ENCODE assay signal across 18 cellular contexts in genomic region chr5:19256036-19256435, GRCh38.
DNase-seq lines count a peak whose midpoint lies in the region; ATAC-seq, FAIRE-seq and TF ChIP-seq lines count a peak whose summit lies in the region.
"Had no signal": no experiment of that assay in that cellular context is flagged by ENCODE, and none has a peak within 500 bp of the region (broad histone marks: within the 10 kb centered on the region; RNA-seq: fewer than 3 reads in every experiment).

No MANE protein-coding gene starts in this region.

- CTCF ChIA-PET in A673 (lab: Charles Lee), result no interaction called here

- POLR2A ChIA-PET in A673 (lab: Charles Lee; ENCODE audit: low non-redundant PET), result no interaction called here

- no peak overlapping the region for H3K9ac ChIP-seq in astrocyte (ENCODE audit: low read length)
- H3K9ac ChIP-seq: BLaER1 had no signal

- no TSS peak for BruUV-seq in A673 (replicated peaks; lab: Mats Ljungman, UMichigan)

- TF ChIP-seq CTCF in astrocyte (IDR thresholded peaks at IDR 0.05; ENCODE audit: insufficient read depth, low read depth, low read length) (no peak), A673 (conservative IDR thresholded peaks at IDR 0.05; ENCODE audit: low read depth, low read length) (no peak)

- FAIRE-seq in astrocyte (lab: Jason Lieb, UNC), result no peak
- FAIRE-seq: GM19239, H1 had no signal

- no peak overlapping the region for H2AFZ ChIP-seq in astrocyte (ENCODE audit: low read depth, low read length)

- no peaks in the 10 kb centered on the region for H3K4me1 ChIP-seq in astrocyte (ENCODE audit: insufficient read depth, low read length)
- no peaks in the 10 kb centered on the region for H3K4me1 ChIP-seq in A673 (ENCODE audit: insufficient read depth, low read length, poor library complexity, severe bottlenecking)
- H3K4me1 ChIP-seq: BLaER1 had no signal

- no peak overlapping the region for H3K4me3 Mint-ChIP-seq in astrocyte (ENCODE audit: unreplicated experiment)
- H3K4me3 Mint-ChIP-seq: CD4-positive, CD25-positive, alpha-beta regulatory T cell had no signal

- no peaks in the 10 kb centered on the region for H3K36me3 Mint-ChIP-seq in astrocyte (ENCODE audit: low read depth, unreplicated experiment)
- H3K36me3 Mint-ChIP-seq: CD4-positive, CD25-positive, alpha-beta regulatory T cell had no signal

- DNase-seq in DMS 273 (lab: John Stamatoyannopoulos, UW; ENCODE audit: unreplicated experiment) (peak; percentile 32), DMS 273 treated with DMSO at 0.1 percent for 48 hours (lab: John Stamatoyannopoulos, UW) (no peak), HCEC 1CT (peak; percentile 18), NCI-H2171 treated with DMSO at 0.1 percent for 48 hours (lab: John Stamatoyannopoulos, UW) (peak; percentile 44), astrocyte (ENCODE audit: low read depth) (peak; percentile 13), T-helper 9 cell (no peak), A673 (ENCODE audit: low spot score) (no peak)
- DNase-seq: AML-193; CD4-positive, CD25-positive, alpha-beta regulatory T cell; DND-41; GF-D8; IMR-90 had no signal

- no peak overlapping the region for H3K27ac ChIP-seq in astrocyte (ENCODE audit: low read depth, low read length)
- H3K27ac ChIP-seq in A673 (ENCODE audit: low read depth, low read length, poor library complexity, severe bottlenecking), result no peak overlapping the region
- H3K27ac ChIP-seq: 22Rv1, BLaER1 had no signal

- H3K27me3 ChIP-seq in astrocyte (ENCODE audit: insufficient read depth, low read length), result no peaks in the 10 kb centered on the region
- no peaks in the 10 kb centered on the region for H3K27me3 ChIP-seq in A673 (replicated peaks; ENCODE audit: insufficient read depth, low read depth, low read length, poor library complexity)
- H3K27me3 ChIP-seq: BLaER1 had no signal

- ATAC-seq in HG03159 (IDR thresholded peaks at IDR 0.05; ENCODE audit: unreplicated experiment), result no peak
- ATAC-seq: HCT116 had no signal

- no peaks in the 10 kb centered on the region for H4K20me1 ChIP-seq in astrocyte (ENCODE audit: insufficient read depth, low read length)
- H4K20me1 ChIP-seq: BLaER1 had no signal

- H3K36me3 ChIP-seq in astrocyte (ENCODE audit: insufficient read depth, low read length) (no peaks in the 10 kb centered on the region), A673 (ENCODE audit: insufficient read depth, low read length, poor library complexity, severe bottlenecking) (no peaks in the 10 kb centered on the region)
- H3K36me3 ChIP-seq: BLaER1 had no signal

- intact Hi-C loops in A673 (cut with micrococcal nuclease; ENCODE audit: unreplicated experiment), result no loop called here

- H3K27ac Mint-ChIP-seq in astrocyte (ENCODE audit: unreplicated experiment), result no peak overlapping the region
- H3K27ac Mint-ChIP-seq: CD4-positive, CD25-positive, alpha-beta regulatory T cell had no signal

- H3K4me2 ChIP-seq in astrocyte (ENCODE audit: low read length), result no peak overlapping the region
- H3K4me2 ChIP-seq: BLaER1 had no signal

- H3K9me3 ChIP-seq in astrocyte (ENCODE audit: insufficient read depth, low read depth, low read length) (no peaks in the 10 kb centered on the region), A673 (ENCODE audit: low read depth, low read length, poor library complexity, severe bottlenecking) (no peaks in the 10 kb centered on the region)
- H3K9me3 ChIP-seq: BLaER1 had no signal

- H3K4me3 ChIP-seq in astrocyte (ENCODE audit: insufficient read depth, low read depth, low read length) (no peak overlapping the region), A673 (ENCODE audit: low read depth, low read length, poor library complexity, severe bottlenecking) (no peak overlapping the region)
- H3K4me3 ChIP-seq: BLaER1 had no signal

- H3K79me2 ChIP-seq in astrocyte (ENCODE audit: insufficient read depth, low read length), result no peaks in the 10 kb centered on the region

- H3K9me3 Mint-ChIP-seq in astrocyte (ENCODE audit: unreplicated experiment), result no peaks in the 10 kb centered on the region

- peaks cover 2% of the 10 kb centered on the region for H3K4me1 Mint-ChIP-seq in astrocyte (ENCODE audit: low read depth, unreplicated experiment)
- H3K4me1 Mint-ChIP-seq: CD4-positive, CD25-positive, alpha-beta regulatory T cell had no signal

- H3K27me3 Mint-ChIP-seq in astrocyte (ENCODE audit: low read depth, unreplicated experiment), result no peaks in the 10 kb centered on the region
- H3K27me3 Mint-ChIP-seq: CD4-positive, CD25-positive, alpha-beta regulatory T cell had no signal

Comparison
In these comparisons a context has a peak if more than half of its experiments do, and no peak if none do; other contexts are left out.
1. DNase-seq: peak in DMS 273 (single experiment), HCEC 1CT (single experiment), NCI-H2171 treated with DMSO at 0.1 percent for 48 hours (single experiment) and astrocyte (single experiment); none in DMS 273 treated with DMSO at 0.1 percent for 48 hours (single experiment), T-helper 9 cell (single experiment) and A673 (single experiment).